In genomic region chr20:38073307-38074010, GRCh38 we compare ENCODE assay signal across 1 cellular context.
TF ChIP-seq lines count a peak whose summit lies in the region.

No MANE protein-coding gene starts in this region.

TF ChIP-seq in K562, 482 proteins besides CTCF, POLR2A, EP300 and RAD21 (continued from another document):
- TF ChIP-seq AFF1 (IDR thresholded peaks at IDR 0.05; ENCODE audit: low read depth in 1 of 2, partially characterized antibody in 2 of 2), result no peak
- TF ChIP-seq XRCC5 (IDR thresholded peaks at IDR 0.05; ENCODE audit: low read depth, low read length), result 0 out of 2 replicates have a peak, but pooled peaks have one; percentile 28
- TF ChIP-seq SRF (CRISPR knock-in tag; IDR thresholded peaks at IDR 0.05), result peak in 1 of 2 experiments; percentile 28; a peak in 1 of 4 replicates
- no peak for TF ChIP-seq ZNF436 (CRISPR knock-in tag; IDR thresholded peaks at IDR 0.05)
- TF ChIP-seq MYBL2 (IDR thresholded peaks at IDR 0.05; ENCODE audit: low read depth), result no peak
- TF ChIP-seq MYBL2 (CRISPR knock-in tag; IDR thresholded peaks at IDR 0.05; ENCODE audit: borderline replicate concordance), result no peak
- TF ChIP-seq DDX20 (tag; IDR thresholded peaks at IDR 0.05; ENCODE audit: low read depth), result no peak
- TF ChIP-seq, protein P1, sequence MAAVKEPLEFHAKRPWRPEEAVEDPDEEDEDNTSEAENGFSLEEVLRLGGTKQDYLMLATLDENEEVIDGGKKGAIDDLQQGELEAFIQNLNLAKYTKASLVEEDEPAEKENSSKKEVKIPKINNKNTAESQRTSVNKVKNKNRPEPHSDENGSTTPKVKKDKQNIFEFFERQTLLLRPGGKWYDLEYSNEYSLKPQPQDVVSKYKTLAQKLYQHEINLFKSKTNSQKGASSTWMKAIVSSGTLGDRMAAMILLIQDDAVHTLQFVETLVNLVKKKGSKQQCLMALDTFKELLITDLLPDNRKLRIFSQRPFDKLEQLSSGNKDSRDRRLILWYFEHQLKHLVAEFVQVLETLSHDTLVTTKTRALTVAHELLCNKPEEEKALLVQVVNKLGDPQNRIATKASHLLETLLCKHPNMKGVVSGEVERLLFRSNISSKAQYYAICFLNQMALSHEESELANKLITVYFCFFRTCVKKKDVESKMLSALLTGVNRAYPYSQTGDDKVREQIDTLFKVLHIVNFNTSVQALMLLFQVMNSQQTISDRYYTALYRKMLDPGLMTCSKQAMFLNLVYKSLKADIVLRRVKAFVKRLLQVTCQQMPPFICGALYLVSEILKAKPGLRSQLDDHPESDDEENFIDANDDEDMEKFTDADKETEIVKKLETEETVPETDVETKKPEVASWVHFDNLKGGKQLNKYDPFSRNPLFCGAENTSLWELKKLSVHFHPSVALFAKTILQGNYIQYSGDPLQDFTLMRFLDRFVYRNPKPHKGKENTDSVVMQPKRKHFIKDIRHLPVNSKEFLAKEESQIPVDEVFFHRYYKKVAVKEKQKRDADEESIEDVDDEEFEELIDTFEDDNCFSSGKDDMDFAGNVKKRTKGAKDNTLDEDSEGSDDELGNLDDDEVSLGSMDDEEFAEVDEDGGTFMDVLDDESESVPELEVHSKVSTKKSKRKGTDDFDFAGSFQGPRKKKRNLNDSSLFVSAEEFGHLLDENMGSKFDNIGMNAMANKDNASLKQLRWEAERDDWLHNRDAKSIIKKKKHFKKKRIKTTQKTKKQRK (IDR thresholded peaks at IDR 0.05; ENCODE audit: borderline replicate concordance, low read depth, low read length), result no peak
- no peak for TF ChIP-seq LCOR (CRISPR knock-in tag; IDR thresholded peaks at IDR 0.05)
